ENCODE assay signal across 29 cellular contexts in the genomic region with DNA sequence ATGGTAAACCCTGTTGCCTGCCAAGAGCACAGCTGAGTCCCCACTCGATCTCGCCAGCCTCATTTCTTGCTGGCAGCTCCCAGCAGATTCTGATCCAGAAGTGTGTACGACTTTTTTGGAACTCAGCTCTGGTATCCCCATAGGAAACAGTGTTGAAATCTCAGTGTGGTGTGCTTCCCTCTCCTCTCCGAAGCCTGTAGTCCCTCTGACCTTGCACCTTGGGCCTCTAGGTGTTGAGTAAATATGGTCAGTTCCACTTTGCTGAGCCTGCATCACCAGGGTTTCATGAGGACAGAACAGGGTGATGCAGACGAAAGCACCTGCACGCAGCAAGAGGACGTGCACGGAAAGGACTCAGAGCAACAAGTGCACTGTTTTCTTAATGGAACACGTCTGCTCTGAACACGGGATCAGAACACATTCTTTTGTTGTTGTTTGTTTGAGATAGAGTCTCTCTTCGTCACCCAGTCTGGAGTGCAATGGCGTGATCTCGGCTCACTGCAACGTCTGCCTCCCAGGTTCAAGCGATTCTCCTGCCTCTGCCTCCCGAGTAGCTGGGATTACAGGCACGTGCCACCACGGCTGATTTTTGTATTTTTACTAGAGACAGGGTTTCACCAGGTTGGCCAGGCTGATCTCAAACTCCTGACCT. TPM values are rescaled to one million over a fixed set of nuclear protein-coding genes. Genes with fewer than 3 reads are reported as not detected.
DNase-seq lines count a peak whose midpoint lies in the region; ATAC-seq and TF ChIP-seq lines count a peak whose summit lies in the region.
"Had no signal": no experiment of that assay in that cellular context is flagged by ENCODE, and none has a peak within 500 bp of the region (broad histone marks: within the 10 kb centered on the region; RNA-seq: fewer than 3 reads in every experiment).

No MANE protein-coding gene starts in this region.

- H3K4me1 ChIP-seq in right atrium auricular region (peaks cover 0 to 33% of the 10 kb centered on the region in 2 donors), upper lobe of right lung (peaks cover 22% of the 10 kb centered on the region)

- H3K4me1 Mint-ChIP-seq in WTC11 (peaks cover 21% of the 10 kb centered on the region), immature natural killer cell (peaks cover 25 to 29% of the 10 kb centered on the region in 2 donors)
- H3K4me1 Mint-ChIP-seq in stimulated activated memory B cell treated with anti-CD40 and anti-IgM and Interleukin-4, amounts not matched to agents 10 μg/mL and 1 μg/mL and 100 μg/mL, for 72 hours: peaks cover 23% of the 10 kb centered on the region
- H3K4me1 Mint-ChIP-seq: activated T-helper 17 cell treated with anti-CD3 and anti-CD28 coated beads, Interleukin-2, amount 50 U/mL, for 72 hours had no signal

- CTCF ChIA-PET in WTC11 (lab: Charles Lee): no interaction called here

- TF ChIP-seq CTCF in right atrium auricular region (IDR thresholded peaks at IDR 0.05): no peak
- TF ChIP-seq CTCF in WTC11 (IDR thresholded peaks at IDR 0.05): no peak
- no peak for TF ChIP-seq CTCF in upper lobe of right lung (IDR thresholded peaks at IDR 0.05)

- H3K9me3 Mint-ChIP-seq in WTC11 (no peaks in the 10 kb centered on the region), immature natural killer cell (no peaks in the 10 kb centered on the region)
- H3K9me3 Mint-ChIP-seq in stimulated activated memory B cell treated with anti-CD40 and anti-IgM and Interleukin-4, amounts not matched to agents 10 μg/mL and 1 μg/mL and 100 μg/mL, for 72 hours: no peaks in the 10 kb centered on the region
- H3K9me3 Mint-ChIP-seq: activated B cell treated with CpG ODN at 0.5 μM for 24 hours; activated naive CD4-positive, alpha-beta T cell treated with anti-CD3 and anti-CD28 coated beads, Interleukin-2, amount 50 U/mL, for 24 hours; activated T-helper 17 cell treated with anti-CD3 and anti-CD28 coated beads, Interleukin-2, amount 50 U/mL, for 72 hours; dendritic cell treated with granulocyte-macrophage colony-stimulating factor and Interleukin-4, amounts not matched to agents 40 ng/mL and 50 ng/mL, for 4 days had no signal

- H3K27ac Mint-ChIP-seq in WTC11 (no peak overlapping the region), immature natural killer cell (no peak overlapping the region)
- H3K27ac Mint-ChIP-seq in stimulated activated memory B cell treated with anti-CD40 and anti-IgM and Interleukin-4, amounts not matched to agents 10 μg/mL and 1 μg/mL and 100 μg/mL, for 72 hours: no peak overlapping the region
- H3K27ac Mint-ChIP-seq: activated B cell treated with CpG ODN at 0.5 μM for 24 hours; activated T-helper 17 cell treated with anti-CD3 and anti-CD28 coated beads, Interleukin-2, amount 50 U/mL, for 72 hours; dendritic cell treated with granulocyte-macrophage colony-stimulating factor and Interleukin-4, amounts not matched to agents 40 ng/mL and 50 ng/mL, for 4 days had no signal

- H3K27me3 Mint-ChIP-seq in WTC11 (ENCODE audit: low read depth) (peaks cover 57% of the 10 kb centered on the region), immature natural killer cell (ENCODE audit: low read depth in 3 of 3) (peaks cover 4 to 15% (median 14%) of the 10 kb centered on the region in 3 donors)
- no peaks in the 10 kb centered on the region for H3K27me3 Mint-ChIP-seq in stimulated activated memory B cell treated with anti-CD40 and anti-IgM and Interleukin-4, amounts not matched to agents 10 μg/mL and 1 μg/mL and 100 μg/mL, for 72 hours
- H3K27me3 Mint-ChIP-seq: activated naive CD4-positive, alpha-beta T cell treated with anti-CD3 and anti-CD28 coated beads, Interleukin-2, amount 50 U/mL, for 24 hours; activated T-helper 17 cell treated with anti-CD3 and anti-CD28 coated beads, Interleukin-2, amount 50 U/mL, for 72 hours had no signal

- H3K4me3 Mint-ChIP-seq in WTC11 (no peak overlapping the region), immature natural killer cell (peak overlapping the region in 3 of 5 donors; percentile 22 to 30 (median 29))
- no peak overlapping the region for H3K4me3 Mint-ChIP-seq in stimulated activated memory B cell treated with anti-CD40 and anti-IgM and Interleukin-4, amounts not matched to agents 10 μg/mL and 1 μg/mL and 100 μg/mL, for 72 hours
- H3K4me3 Mint-ChIP-seq: activated B cell treated with CpG ODN at 0.5 μM for 24 hours; activated naive CD4-positive, alpha-beta T cell treated with anti-CD3 and anti-CD28 coated beads, Interleukin-2, amount 50 U/mL, for 24 hours; dendritic cell treated with granulocyte-macrophage colony-stimulating factor and Interleukin-4, amounts not matched to agents 40 ng/mL and 50 ng/mL, for 4 days had no signal

- H3K27ac ChIP-seq in right atrium auricular region: no peak overlapping the region
- no peak overlapping the region for H3K27ac ChIP-seq in upper lobe of right lung
- H3K27ac ChIP-seq: RWPE1, upper lobe of left lung had no signal

- H3K36me3 Mint-ChIP-seq in WTC11: no peaks in the 10 kb centered on the region
- H3K36me3 Mint-ChIP-seq in immature natural killer cell: no peaks in the 10 kb centered on the region
- no peaks in the 10 kb centered on the region for H3K36me3 Mint-ChIP-seq in stimulated activated memory B cell treated with anti-CD40 and anti-IgM and Interleukin-4, amounts not matched to agents 10 μg/mL and 1 μg/mL and 100 μg/mL, for 72 hours
- H3K36me3 Mint-ChIP-seq: activated naive CD4-positive, alpha-beta T cell treated with anti-CD3 and anti-CD28 coated beads, Interleukin-2, amount 50 U/mL, for 24 hours had no signal

- H3K27me3 ChIP-seq in right atrium auricular region (no peaks in the 10 kb centered on the region), upper lobe of right lung (no peaks in the 10 kb centered on the region)
- H3K27me3 ChIP-seq: upper lobe of left lung had no signal

- H3K4me3 ChIP-seq in right atrium auricular region (no peak overlapping the region), upper lobe of right lung (no peak overlapping the region)
- H3K4me3 ChIP-seq: upper lobe of left lung had no signal

- intact Hi-C loops in Right ventricle myocardium superior (cut with DNase I): no loop called here
- intact Hi-C loops in upper lobe of right lung (cut with DNase I): no loop called here

- H3K9me3 ChIP-seq in right atrium auricular region (no peaks in the 10 kb centered on the region), upper lobe of right lung (no peaks in the 10 kb centered on the region)
- H3K9me3 ChIP-seq: upper lobe of left lung had no signal

- DNase-seq in Right ventricle myocardium superior (no peak), right atrium auricular region (ENCODE audit: low spot score) (no peak), WTC11 (ENCODE audit: low spot score) (no peak), immature natural killer cell (no peak), GDM1 (lab: John Stamatoyannopoulos, UW) (no peak), upper lobe of right lung (no peak)
- DNase-seq: ACHN; activated B cell treated with CpG ODN at 0.5 μM for 24 hours; activated CD4-positive, alpha-beta T cell treated with anti-CD3 and anti-CD28 coated beads, Interleukin-2, amount 50 U/mL, for 48 hours; activated CD8-positive, alpha-beta memory T cell treated with anti-CD3 and anti-CD28 coated beads, Interleukin-2, amount 50 U/mL, for 48 hours; C1 segment of cervical spinal cord; HCEC 1CT; KBM-7; mesendoderm; MM.1S; NCI-H1694; NCI-H2171; NCI-H69; nucleus accumbens; small intestine; stimulated activated CD4-positive, alpha-beta T cell treated with anti-CD3 and anti-CD28 coated beads, Interleukin-1b, Interleukin-23, amount 100 ng/mL, for 48 hours; T1000; upper lobe of left lung had no signal

- ATAC-seq in Right ventricle myocardium superior (ENCODE audit: poor library complexity) (peak; percentile 9), WTC11 (no peak), GM21447 (IDR thresholded peaks at IDR 0.05; ENCODE audit: unreplicated experiment) (no peak), upper lobe of right lung (no peak)
- ATAC-seq in stimulated activated memory B cell treated with anti-CD40 and anti-IgM and Interleukin-4, amounts not matched to agents 10 μg/mL and 1 μg/mL and 100 μg/mL, for 72 hours: no peak
- ATAC-seq: activated T-helper 17 cell treated with anti-CD3 and anti-CD28 coated beads, Interleukin-2, amount 50 U/mL, for 72 hours had no signal

- POLR2A ChIA-PET in WTC11 (lab: Charles Lee): no interaction called here

- no peaks in the 10 kb centered on the region for H3K36me3 ChIP-seq in right atrium auricular region
- no peaks in the 10 kb centered on the region for H3K36me3 ChIP-seq in upper lobe of right lung
- H3K36me3 ChIP-seq: upper lobe of left lung had no signal

TF ChIP-seq in WTC11, 78 proteins besides CTCF, POLR2A, EP300 and RAD21:
- TF ChIP-seq SOX15 (CRISPR knock-in tag; IDR thresholded peaks at IDR 0.05) (no peak), GABPB1 (CRISPR knock-in tag; IDR thresholded peaks at IDR 0.05) (peak; percentile 85), NFATC4 (CRISPR knock-in tag; IDR thresholded peaks at IDR 0.05) (no peak), ZNF317 (CRISPR knock-in tag; IDR thresholded peaks at IDR 0.05; ENCODE audit: borderline replicate concordance, low read depth) (no peak)

RNA-seq across cellular contexts. Expression of gene CPT1A, which starts 3.8 kb away (rescaled TPM):
- 77.1 TPM for total RNA-seq in Right ventricle myocardium superior
- 10 to 100 TPM; 53.1 to 56.3 TPM for total RNA-seq in right atrium auricular region
- total RNA-seq in WTC11 (2021): 18.4 to 28.1 TPM (median 20.3 TPM) in 3 replicates
- polyA plus RNA-seq in immature natural killer cell: 10 to 100 TPM in 1 of 3 donors, 1 to 10 TPM in 2; 6.4 to 20.3 (median 8.0) TPM
- total RNA-seq in upper lobe of right lung: 76.4 TPM

RNA-seq across cellular contexts. Expression of gene MRPL21, which starts 58.2 kb away (rescaled TPM):
- total RNA-seq in Right ventricle myocardium superior (124 TPM), right atrium auricular region (10 to 100 TPM; 63.2 to 87.3 TPM), WTC11 (2021) (80.1 to 83.6 TPM (median 82.3 TPM) in 3 replicates), upper lobe of right lung (36.3 TPM)
- polyA plus RNA-seq in immature natural killer cell: 100 to 1,000 TPM in 2 of 3 donors, 10 to 100 TPM in 1; 94.3 to 145 (median 117) TPM

RNA-seq across cellular contexts. Expression of gene IGHMBP2, which starts 58.2 kb away (rescaled TPM):
- total RNA-seq in Right ventricle myocardium superior (13.5 TPM), right atrium auricular region (1 to 10 TPM; 8.5 to 8.8 TPM), WTC11 (2021) (17.8 to 22.5 TPM (median 19.3 TPM) in 3 replicates), upper lobe of right lung (20.3 TPM)
- polyA plus RNA-seq in immature natural killer cell: 1 to 10 TPM; 8.7 to 9.8 (median 8.9) TPM

Comparison
In these comparisons a context has a peak if more than half of its experiments do, and no peak if none do; other contexts are left out.
1. H3K4me3 Mint-ChIP-seq: peak in immature natural killer cell (3 of 5); none in WTC11 (single experiment) and stimulated activated memory B cell treated with anti-CD40 and anti-IgM and Interleukin-4, amounts not matched to agents 10 μg/mL and 1 μg/mL and 100 μg/mL, for 72 hours (single experiment).